ENCODE assay signal across 14 cellular contexts in genomic region chr9:13430717-13431116, GRCh38.
"Had no signal": no experiment of that assay in that cellular context is flagged by ENCODE, and none has a peak within 500 bp of the region (broad histone marks: within the 10 kb centered on the region; RNA-seq: fewer than 3 reads in every experiment).

No MANE protein-coding gene starts in this region.

- H3K4me1 ChIP-seq: lower lobe of right lung had no signal

- H3K4me3 ChIP-seq: lower lobe of right lung, ovary had no signal

- H3K4me3 Mint-ChIP-seq: activated naive CD8-positive, alpha-beta T cell treated with anti-CD3 and anti-CD28 coated beads, Interleukin-2, amount 50 U/mL, for 24 hours; activated T-helper 17 cell treated with anti-CD3 and anti-CD28 coated beads, Interleukin-2, amount 50 U/mL, for 72 hours; immature natural killer cell; neural crest cell had no signal

- H3K4me1 Mint-ChIP-seq: activated naive CD8-positive, alpha-beta T cell treated with anti-CD3 and anti-CD28 coated beads, Interleukin-2, amount 50 U/mL, for 24 hours; activated T-helper 17 cell treated with anti-CD3 and anti-CD28 coated beads, Interleukin-2, amount 50 U/mL, for 72 hours; immature natural killer cell had no signal

- H3K36me3 ChIP-seq: esophagus squamous epithelium, lower lobe of right lung, ovary had no signal

- H3K9me3 Mint-ChIP-seq: activated naive CD8-positive, alpha-beta T cell treated with anti-CD3 and anti-CD28 coated beads, Interleukin-2, amount 50 U/mL, for 24 hours; activated T-helper 17 cell treated with anti-CD3 and anti-CD28 coated beads, Interleukin-2, amount 50 U/mL, for 72 hours; neural crest cell had no signal

- H3K27ac Mint-ChIP-seq: activated naive CD8-positive, alpha-beta T cell treated with anti-CD3 and anti-CD28 coated beads, Interleukin-2, amount 50 U/mL, for 24 hours; activated T-helper 17 cell treated with anti-CD3 and anti-CD28 coated beads, Interleukin-2, amount 50 U/mL, for 72 hours; immature natural killer cell had no signal

- H3K27me3 Mint-ChIP-seq: activated naive CD8-positive, alpha-beta T cell treated with anti-CD3 and anti-CD28 coated beads, Interleukin-2, amount 50 U/mL, for 24 hours; activated T-helper 17 cell treated with anti-CD3 and anti-CD28 coated beads, Interleukin-2, amount 50 U/mL, for 72 hours had no signal

- H3K9me3 ChIP-seq: esophagus squamous epithelium, lower lobe of right lung, ovary had no signal

- H3K27me3 ChIP-seq: esophagus squamous epithelium, ovary had no signal

- ATAC-seq: activated naive CD8-positive, alpha-beta T cell treated with anti-CD3 and anti-CD28 coated beads, Interleukin-2, amount 50 U/mL, for 24 hours; activated T-helper 17 cell treated with anti-CD3 and anti-CD28 coated beads, Interleukin-2, amount 50 U/mL, for 72 hours; left cardiac atrium; lower lobe of right lung had no signal

- H3K27ac ChIP-seq: esophagus squamous epithelium, lower lobe of right lung, ovary had no signal

- DNase-seq: activated CD4-positive, CD25-positive, alpha-beta regulatory T cell treated with anti-CD3 and anti-CD28 coated beads, Interleukin-2, amount 50 U/mL, for 72 hours; activated naive CD4-positive, alpha-beta T cell treated with Interleukin-2 at 50 U/mL for 16 hours; activated naive CD8-positive, alpha-beta T cell treated with anti-CD3 and anti-CD28 coated beads, Interleukin-2, amount 50 U/mL, for 24 hours; activated T-cell treated with anti-CD3 and anti-CD28 coated beads for 4 hours; esophagus squamous epithelium; immature natural killer cell; left cardiac atrium; lower lobe of right lung; ovary; stimulated activated CD4-positive, alpha-beta T cell treated with anti-CD3 and anti-CD28 coated beads, Interleukin-4, amount 100 ng/mL, for 24 hours; stimulated activated naive CD4-positive, alpha-beta T cell; trophoblast cell had no signal
